In genomic region chr5:141848771-141849370, GRCh38 we compare ENCODE assay signal across 1 cellular context.
A peak's percentile ranks its signal among the peaks of the same experiment; 100 is the strongest.
TF ChIP-seq lines count a peak whose summit lies in the region.

No MANE protein-coding gene starts in this region.

TF ChIP-seq in HepG2, 621 proteins besides CTCF, POLR2A, EP300 and RAD21 (continued from another document):
- TF ChIP-seq ZNF646 (CRISPR knock-in tag; IDR thresholded peaks at IDR 0.05), result 0 out of 2 replicates have a peak, but pooled peaks have one; percentile 10
- no peak for TF ChIP-seq ARID3A (IDR thresholded peaks at IDR 0.05; ENCODE audit: low read depth, low read length)
- TF ChIP-seq TEAD3 (CRISPR knock-in tag; optimal IDR thresholded peaks at IDR 0.05; ENCODE audit: borderline replicate concordance), result peak; percentile 45
- TF ChIP-seq ELF3 (CRISPR knock-in tag; IDR thresholded peaks at IDR 0.05), result peak; percentile 56; the same call in 1 of the 2 replicates
- TF ChIP-seq ATF3 (CRISPR knock-in tag; IDR thresholded peaks at IDR 0.05), result peak; percentile 34; the same call in 1 of the 2 replicates
- no peak for TF ChIP-seq CC2D1A (CRISPR knock-in tag; IDR thresholded peaks at IDR 0.05)
- TF ChIP-seq ZNF3 (CRISPR knock-in tag; IDR thresholded peaks at IDR 0.05), result no peak
- no peak for TF ChIP-seq E2F2 (CRISPR knock-in tag; IDR thresholded peaks at IDR 0.05; ENCODE audit: borderline replicate concordance)
- no peak for TF ChIP-seq ZBTB1 (CRISPR knock-in tag; IDR thresholded peaks at IDR 0.05; ENCODE audit: borderline replicate concordance)
- peak; percentile 13; the same call in 1 of the 2 replicates for TF ChIP-seq FOXA3 (CRISPR knock-in tag; IDR thresholded peaks at IDR 0.05)
- 0 out of 2 replicates have a peak, but pooled peaks have one; percentile 25 for TF ChIP-seq ZBTB37 (CRISPR knock-in tag; IDR thresholded peaks at IDR 0.05)
- TF ChIP-seq ZNF318 (CRISPR knock-in tag; IDR thresholded peaks at IDR 0.05), result no peak
- TF ChIP-seq SAP130 (CRISPR knock-in tag; IDR thresholded peaks at IDR 0.05; ENCODE audit: low read depth), result peak; percentile 60
- TF ChIP-seq MTF2 (CRISPR knock-in tag; IDR thresholded peaks at IDR 0.05; ENCODE audit: borderline replicate concordance), result 0 out of 2 replicates have a peak, but pooled peaks have one; percentile 60
- peak; percentile 31 for TF ChIP-seq ARID5B (CRISPR knock-in tag; IDR thresholded peaks at IDR 0.05)
- TF ChIP-seq ZSCAN9 (CRISPR knock-in tag; IDR thresholded peaks at IDR 0.05; ENCODE audit: borderline replicate concordance), result 0 out of 2 replicates have a peak, but pooled peaks have one; percentile 43
- no peak for TF ChIP-seq ZNF382 (CRISPR knock-in tag; IDR thresholded peaks at IDR 0.05; ENCODE audit: borderline replicate concordance)
